In the genomic region with DNA sequence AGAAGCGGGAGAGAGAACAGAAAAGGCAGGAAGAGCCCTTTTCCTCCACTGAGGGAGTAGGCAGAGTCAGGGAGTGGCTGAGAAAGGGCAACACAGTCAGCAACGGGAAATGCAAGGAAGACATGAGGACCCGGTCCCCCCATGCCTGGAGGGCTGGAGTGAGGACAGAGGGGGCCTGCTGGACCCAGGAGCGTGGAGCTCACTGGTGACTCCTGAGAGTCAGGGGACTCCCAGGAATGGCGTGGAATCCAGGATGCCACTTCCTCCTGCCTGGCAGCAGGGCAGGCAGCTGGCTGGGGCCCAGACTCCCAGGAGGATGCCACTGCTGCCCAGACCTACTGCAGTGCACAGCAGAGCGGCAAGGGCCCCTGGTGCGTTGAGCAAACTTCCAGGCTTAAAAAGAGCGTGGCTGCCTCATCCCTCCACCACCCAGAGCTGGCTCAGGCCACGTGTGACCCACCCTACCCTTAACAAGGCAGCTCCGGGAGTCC, we compare ENCODE assay signal across 2 cellular contexts.
TF ChIP-seq lines count a peak whose summit lies in the region.

No MANE protein-coding gene starts in this region.

TF ChIP-seq in SK-N-SH treated with all-trans-retinoic acid at 6 μM for 48 hours, 23 proteins besides CTCF, POLR2A, EP300 and RAD21 (continued from another document):
- TF ChIP-seq, protein P1, sequence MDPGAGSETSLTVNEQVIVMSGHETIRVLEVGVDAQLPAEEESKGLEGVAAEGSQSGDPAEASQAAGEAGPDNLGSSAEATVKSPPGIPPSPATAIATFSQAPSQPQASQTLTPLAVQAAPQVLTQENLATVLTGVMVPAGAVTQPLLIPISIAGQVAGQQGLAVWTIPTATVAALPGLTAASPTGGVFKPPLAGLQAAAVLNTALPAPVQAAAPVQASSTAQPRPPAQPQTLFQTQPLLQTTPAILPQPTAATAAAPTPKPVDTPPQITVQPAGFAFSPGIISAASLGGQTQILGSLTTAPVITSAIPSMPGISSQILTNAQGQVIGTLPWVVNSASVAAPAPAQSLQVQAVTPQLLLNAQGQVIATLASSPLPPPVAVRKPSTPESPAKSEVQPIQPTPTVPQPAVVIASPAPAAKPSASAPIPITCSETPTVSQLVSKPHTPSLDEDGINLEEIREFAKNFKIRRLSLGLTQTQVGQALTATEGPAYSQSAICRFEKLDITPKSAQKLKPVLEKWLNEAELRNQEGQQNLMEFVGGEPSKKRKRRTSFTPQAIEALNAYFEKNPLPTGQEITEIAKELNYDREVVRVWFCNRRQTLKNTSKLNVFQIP (CRISPR knock-in tag; IDR thresholded peaks at IDR 0.05; ENCODE audit: borderline replicate concordance, low read depth) = no peak
- no peak for TF ChIP-seq ZNF8 (CRISPR knock-in tag; IDR thresholded peaks at IDR 0.05)

TF ChIP-seq in SK-N-SH, 30 proteins besides CTCF, POLR2A, EP300 and RAD21 (continued from another document):
- TF ChIP-seq, protein P2, sequence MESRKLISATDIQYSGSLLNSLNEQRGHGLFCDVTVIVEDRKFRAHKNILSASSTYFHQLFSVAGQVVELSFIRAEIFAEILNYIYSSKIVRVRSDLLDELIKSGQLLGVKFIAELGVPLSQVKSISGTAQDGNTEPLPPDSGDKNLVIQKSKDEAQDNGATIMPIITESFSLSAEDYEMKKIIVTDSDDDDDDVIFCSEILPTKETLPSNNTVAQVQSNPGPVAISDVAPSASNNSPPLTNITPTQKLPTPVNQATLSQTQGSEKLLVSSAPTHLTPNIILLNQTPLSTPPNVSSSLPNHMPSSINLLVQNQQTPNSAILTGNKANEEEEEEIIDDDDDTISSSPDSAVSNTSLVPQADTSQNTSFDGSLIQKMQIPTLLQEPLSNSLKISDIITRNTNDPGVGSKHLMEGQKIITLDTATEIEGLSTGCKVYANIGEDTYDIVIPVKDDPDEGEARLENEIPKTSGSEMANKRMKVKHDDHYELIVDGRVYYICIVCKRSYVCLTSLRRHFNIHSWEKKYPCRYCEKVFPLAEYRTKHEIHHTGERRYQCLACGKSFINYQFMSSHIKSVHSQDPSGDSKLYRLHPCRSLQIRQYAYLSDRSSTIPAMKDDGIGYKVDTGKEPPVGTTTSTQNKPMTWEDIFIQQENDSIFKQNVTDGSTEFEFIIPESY (IDR thresholded peaks at IDR 0.05; ENCODE audit: borderline replicate concordance, low read depth) = no peak
- TF ChIP-seq, protein P3, sequence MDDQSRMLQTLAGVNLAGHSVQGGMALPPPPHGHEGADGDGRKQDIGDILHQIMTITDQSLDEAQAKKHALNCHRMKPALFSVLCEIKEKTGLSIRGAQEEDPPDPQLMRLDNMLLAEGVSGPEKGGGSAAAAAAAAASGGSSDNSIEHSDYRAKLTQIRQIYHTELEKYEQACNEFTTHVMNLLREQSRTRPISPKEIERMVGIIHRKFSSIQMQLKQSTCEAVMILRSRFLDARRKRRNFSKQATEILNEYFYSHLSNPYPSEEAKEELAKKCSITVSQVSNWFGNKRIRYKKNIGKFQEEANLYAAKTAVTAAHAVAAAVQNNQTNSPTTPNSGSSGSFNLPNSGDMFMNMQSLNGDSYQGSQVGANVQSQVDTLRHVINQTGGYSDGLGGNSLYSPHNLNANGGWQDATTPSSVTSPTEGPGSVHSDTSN (IDR thresholded peaks at IDR 0.05) = no peak
- TF ChIP-seq FOXJ3 (CRISPR knock-in tag; IDR thresholded peaks at IDR 0.05) (no peak), TAF1 (IDR thresholded peaks at IDR 0.05; ENCODE audit: borderline replicate concordance, low read depth, low read length) (no peak)
